Comparison of ENCODE assay signal across 27 cellular contexts in the genomic region with DNA sequence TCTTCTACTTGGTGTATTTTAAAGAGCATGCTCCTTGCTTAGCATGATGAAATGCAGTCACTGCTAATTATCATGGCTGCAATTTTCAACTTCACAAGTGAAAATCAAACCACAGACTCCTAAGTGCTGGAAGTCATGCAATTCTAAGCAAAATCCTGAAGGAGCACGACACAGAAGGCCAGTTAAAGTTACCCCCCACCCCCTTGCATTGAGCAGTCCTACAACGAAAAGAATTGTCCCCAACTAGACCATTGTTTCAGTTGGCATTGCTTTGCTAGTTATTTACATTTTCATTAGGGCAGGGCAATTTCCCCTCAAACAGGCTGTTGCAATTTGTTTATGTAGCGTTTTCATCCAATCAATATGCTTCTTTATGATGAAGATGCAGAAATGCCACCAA.
"Had no signal": no experiment of that assay in that cellular context is flagged by ENCODE, and none has a peak within 500 bp of the region (broad histone marks: within the 10 kb centered on the region; RNA-seq: fewer than 3 reads in every experiment).

No MANE protein-coding gene starts in this region.

- H3K4me1 ChIP-seq: colonic mucosa, esophagus muscularis mucosa, foreskin keratinocyte, gastroesophageal sphincter, lower lobe of right lung, prostate gland, sigmoid colon, tibial nerve, upper lobe of right lung, uterus had no signal

- DNase-seq: colonic mucosa; effector CD8-positive, alpha-beta T cell; foreskin keratinocyte; heart left ventricle; left ventricle myocardium superior; lower lobe of right lung; mucosa of descending colon; naive B cell; nucleus accumbens; right cardiac atrium; sigmoid colon; spleen; stimulated activated CD4-positive, alpha-beta T cell treated with anti-CD3 and anti-CD28 coated beads, Interleukin-2, amount 100 ng/mL, for 48 hours; stimulated activated naive B cell treated with anti-CD40 and anti-IgM and Interleukin-4, amounts not matched to agents 10 μg/mL and 1 μg/mL and 100 μg/mL, for 72 hours; upper lobe of right lung; uterus had no signal

- H3K36me3 Mint-ChIP-seq: naive B cell; stimulated activated naive B cell treated with anti-CD40 and anti-IgM and Interleukin-4, amounts not matched to agents 10 μg/mL and 1 μg/mL and 100 μg/mL, for 72 hours had no signal

- H3K27me3 ChIP-seq: colonic mucosa, esophagus muscularis mucosa, foreskin keratinocyte, gastroesophageal sphincter, heart left ventricle, hepatocyte, sigmoid colon, spleen, tibial nerve, upper lobe of right lung, uterus had no signal

- H3K27me3 Mint-ChIP-seq: dendritic cell treated with granulocyte-macrophage colony-stimulating factor and Interleukin-4, amounts not matched to agents 40 ng/mL and 50 ng/mL, for 4 days; naive B cell; natural killer cell treated with Interleukin-12 subunit alpha and Interleukin-12 subunit beta and Interleukin-15 and Interleukin-18, amount 100 ng/mL, for 72 hours; stimulated activated naive CD8-positive, alpha-beta T cell treated with anti-CD3 and anti-CD28 coated beads, Interleukin-15, Interleukin-2, amounts not matched to agents 100 ng/mL and 50 ng/mL, for 24 hours had no signal

- H3K36me3 ChIP-seq: colonic mucosa, esophagus muscularis mucosa, gastroesophageal sphincter, heart left ventricle, lower lobe of right lung, prostate gland, sigmoid colon, spleen, thoracic aorta, tibial nerve, upper lobe of right lung, uterus had no signal

- H3K9me3 ChIP-seq: colonic mucosa, esophagus muscularis mucosa, gastroesophageal sphincter, heart left ventricle, lower lobe of right lung, mucosa of descending colon, prostate gland, sigmoid colon, spleen, thoracic aorta, tibial nerve, upper lobe of right lung, uterus had no signal

- H3K79me2 ChIP-seq: hepatocyte had no signal

- H3K4me2 ChIP-seq: hepatocyte had no signal

- H3K4me1 Mint-ChIP-seq: naive B cell; stimulated activated naive B cell treated with anti-CD40 and anti-IgM and Interleukin-4, amounts not matched to agents 10 μg/mL and 1 μg/mL and 100 μg/mL, for 72 hours had no signal

- H3K27ac ChIP-seq: colonic mucosa, esophagus muscularis mucosa, foreskin keratinocyte, gastroesophageal sphincter, heart left ventricle, hepatocyte, lower lobe of right lung, prostate gland, sigmoid colon, spleen, thoracic aorta, tibial nerve, upper lobe of right lung, uterus had no signal

- H3K4me3 ChIP-seq: colonic mucosa, esophagus muscularis mucosa, gastroesophageal sphincter, heart left ventricle, hepatocyte, lower lobe of right lung, mucosa of descending colon, prostate gland, sigmoid colon, spleen, thoracic aorta, tibial nerve, upper lobe of right lung, uterus had no signal

- FAIRE-seq: endothelial cell of umbilical vein had no signal

- H3K27ac Mint-ChIP-seq: dendritic cell treated with granulocyte-macrophage colony-stimulating factor and Interleukin-4, amounts not matched to agents 40 ng/mL and 50 ng/mL, for 4 days; naive B cell; natural killer cell treated with Interleukin-12 subunit alpha and Interleukin-12 subunit beta and Interleukin-15 and Interleukin-18, amount 100 ng/mL, for 72 hours; stimulated activated naive B cell treated with anti-CD40 and anti-IgM and Interleukin-4, amounts not matched to agents 10 μg/mL and 1 μg/mL and 100 μg/mL, for 72 hours; stimulated activated naive CD8-positive, alpha-beta T cell treated with anti-CD3 and anti-CD28 coated beads, Interleukin-15, Interleukin-2, amounts not matched to agents 100 ng/mL and 50 ng/mL, for 24 hours had no signal

- ATAC-seq: foreskin keratinocyte; gastroesophageal sphincter; heart left ventricle; left ventricle myocardium superior; lower lobe of right lung; mucosa of descending colon; natural killer cell treated with Interleukin-12 subunit alpha and Interleukin-12 subunit beta and Interleukin-15 and Interleukin-18, amount 100 ng/mL, for 72 hours; right cardiac atrium; stimulated activated naive B cell treated with anti-CD40 and anti-IgM and Interleukin-4, amounts not matched to agents 10 μg/mL and 1 μg/mL and 100 μg/mL, for 72 hours; upper lobe of right lung had no signal

- H3K9me3 Mint-ChIP-seq: dendritic cell treated with granulocyte-macrophage colony-stimulating factor and Interleukin-4, amounts not matched to agents 40 ng/mL and 50 ng/mL, for 4 days; neural crest cell had no signal

- H3K4me3 Mint-ChIP-seq: dendritic cell treated with granulocyte-macrophage colony-stimulating factor and Interleukin-4, amounts not matched to agents 40 ng/mL and 50 ng/mL, for 4 days; naive B cell; natural killer cell treated with Interleukin-12 subunit alpha and Interleukin-12 subunit beta and Interleukin-15 and Interleukin-18, amount 100 ng/mL, for 72 hours; neural crest cell; stimulated activated naive B cell treated with anti-CD40 and anti-IgM and Interleukin-4, amounts not matched to agents 10 μg/mL and 1 μg/mL and 100 μg/mL, for 72 hours; stimulated activated naive CD8-positive, alpha-beta T cell treated with anti-CD3 and anti-CD28 coated beads, Interleukin-15, Interleukin-2, amounts not matched to agents 100 ng/mL and 50 ng/mL, for 24 hours had no signal
